ENCODE assay signal across 17 cellular contexts in genomic region chr14:70021548-70021947, GRCh38.
"Had no signal": no experiment of that assay in that cellular context is flagged by ENCODE, and none has a peak within 500 bp of the region (broad histone marks: within the 10 kb centered on the region; RNA-seq: fewer than 3 reads in every experiment).

No MANE protein-coding gene starts in this region.

- DNase-seq: cortex of kidney; effector memory CD8-positive, alpha-beta T cell; erythroblast; esophagus squamous epithelium; foreskin melanocyte; glutamatergic neuron; heart right ventricle; hippocampal formation; left lung; mesendoderm; naive thymus-derived CD4-positive, alpha-beta T cell; sigmoid colon; stimulated activated naive B cell treated with anti-CD40 and anti-IgM and Interleukin-4, amounts not matched to agents 10 μg/mL and 1 μg/mL and 100 μg/mL, for 72 hours; thyroid gland; trophoblast cell had no signal

- FAIRE-seq: endometrium, islet of Langerhans had no signal
